1 cellular context compared by ENCODE assay signal in genomic region chr12:24121911-24122310, GRCh38.
TF ChIP-seq lines count a peak whose summit lies in the region.

No MANE protein-coding gene starts in this region.

TF ChIP-seq in HepG2, 621 proteins besides CTCF, POLR2A, EP300 and RAD21 (continued from another document):
- TF ChIP-seq, protein P1, sequence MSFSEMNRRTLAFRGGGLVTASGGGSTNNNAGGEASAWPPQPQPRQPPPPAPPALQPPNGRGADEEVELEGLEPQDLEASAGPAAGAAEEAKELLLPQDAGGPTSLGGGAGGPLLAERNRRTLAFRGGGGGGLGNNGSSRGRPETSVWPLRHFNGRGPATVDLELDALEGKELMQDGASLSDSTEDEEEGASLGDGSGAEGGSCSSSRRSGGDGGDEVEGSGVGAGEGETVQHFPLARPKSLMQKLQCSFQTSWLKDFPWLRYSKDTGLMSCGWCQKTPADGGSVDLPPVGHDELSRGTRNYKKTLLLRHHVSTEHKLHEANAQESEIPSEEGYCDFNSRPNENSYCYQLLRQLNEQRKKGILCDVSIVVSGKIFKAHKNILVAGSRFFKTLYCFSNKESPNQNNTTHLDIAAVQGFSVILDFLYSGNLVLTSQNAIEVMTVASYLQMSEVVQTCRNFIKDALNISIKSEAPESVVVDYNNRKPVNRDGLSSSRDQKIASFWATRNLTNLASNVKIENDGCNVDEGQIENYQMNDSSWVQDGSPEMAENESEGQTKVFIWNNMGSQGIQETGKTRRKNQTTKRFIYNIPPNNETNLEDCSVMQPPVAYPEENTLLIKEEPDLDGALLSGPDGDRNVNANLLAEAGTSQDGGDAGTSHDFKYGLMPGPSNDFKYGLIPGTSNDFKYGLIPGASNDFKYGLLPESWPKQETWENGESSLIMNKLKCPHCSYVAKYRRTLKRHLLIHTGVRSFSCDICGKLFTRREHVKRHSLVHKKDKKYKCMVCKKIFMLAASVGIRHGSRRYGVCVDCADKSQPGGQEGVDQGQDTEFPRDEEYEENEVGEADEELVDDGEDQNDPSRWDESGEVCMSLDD (CRISPR knock-in tag; IDR thresholded peaks at IDR 0.05; ENCODE audit: borderline replicate concordance) = no peak
- TF ChIP-seq ZBTB42 (CRISPR knock-in tag; IDR thresholded peaks at IDR 0.05) = no peak
- TF ChIP-seq GPN1 (CRISPR knock-in tag; IDR thresholded peaks at IDR 0.05; ENCODE audit: borderline replicate concordance) = no peak
- TF ChIP-seq PTBP1 (IDR thresholded peaks at IDR 0.05; ENCODE audit: low read depth, low read length, poor library complexity, severe bottlenecking) = no peak
- TF ChIP-seq ADNP (CRISPR knock-in tag; IDR thresholded peaks at IDR 0.05) = no peak
- TF ChIP-seq BRD4 (CRISPR knock-in tag; IDR thresholded peaks at IDR 0.05) = no peak
- no peak for TF ChIP-seq HOXA5 (CRISPR knock-in tag; IDR thresholded peaks at IDR 0.05)
- TF ChIP-seq, protein P2, sequence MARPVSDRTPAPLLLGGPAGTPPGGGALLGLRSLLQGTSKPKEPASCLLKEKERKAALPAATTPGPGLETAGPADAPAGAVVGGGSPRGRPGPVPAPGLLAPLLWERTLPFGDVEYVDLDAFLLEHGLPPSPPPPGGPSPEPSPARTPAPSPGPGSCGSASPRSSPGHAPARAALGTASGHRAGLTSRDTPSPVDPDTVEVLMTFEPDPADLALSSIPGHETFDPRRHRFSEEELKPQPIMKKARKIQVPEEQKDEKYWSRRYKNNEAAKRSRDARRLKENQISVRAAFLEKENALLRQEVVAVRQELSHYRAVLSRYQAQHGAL (CRISPR knock-in tag; IDR thresholded peaks at IDR 0.05; ENCODE audit: not compliant biosample characterization) = no peak
- TF ChIP-seq ZNF501 (CRISPR knock-in tag; IDR thresholded peaks at IDR 0.05) = no peak
- TF ChIP-seq CBX1 (IDR thresholded peaks at IDR 0.05; ENCODE audit: low read depth) = no peak
- no peak for TF ChIP-seq HNF4G (IDR thresholded peaks at IDR 0.05; ENCODE audit: borderline replicate concordance, low read depth, low read length)
- no peak for TF ChIP-seq HNF4G (CRISPR knock-in tag; IDR thresholded peaks at IDR 0.05; ENCODE audit: borderline replicate concordance, low read depth)
